In genomic region chr1:53140451-53140850, GRCh38 we compare ENCODE assay signal across 21 cellular contexts. TPM values are rescaled to one million over a fixed set of nuclear protein-coding genes. Genes with fewer than 3 reads are reported as not detected.
A peak's percentile ranks its signal among the peaks of the same experiment; 100 is the strongest.
DNase-seq lines count a peak whose midpoint lies in the region; ATAC-seq, FAIRE-seq and TF ChIP-seq lines count a peak whose summit lies in the region.
"Had no signal": no experiment of that assay in that cellular context is flagged by ENCODE, and none has a peak within 500 bp of the region (broad histone marks: within the 10 kb centered on the region; RNA-seq: fewer than 3 reads in every experiment).

No MANE protein-coding gene starts in this region.

- in situ Hi-C loops in K562 (cut with MboI), result no loop called here

- TF ChIP-seq RAD21 in K562 (CRISPR knock-in tag; conservative IDR thresholded peaks at IDR 0.05 in 1 of 2, IDR thresholded peaks at IDR 0.05 in 1 of 2), result no peak

- H3K27ac ChIP-seq in K562 (ENCODE audit: extremely low read depth, low read depth, low read length) (no peak overlapping the region), layer of hippocampus (ENCODE audit: low read depth, low read length) (peak overlapping the region; percentile 64), stomach (peak overlapping the region in 4 of 5 donors; percentile 3 to 76 (median 54)), pancreas (no peak overlapping the region)
- H3K27ac ChIP-seq: neural progenitor cell had no signal

- ATAC-seq in K562, result no peak
- ATAC-seq in pancreas, result no peak
- ATAC-seq: mucosa of descending colon; stimulated activated memory B cell treated with anti-CD40 and anti-IgM and Interleukin-4, amounts not matched to agents 10 μg/mL and 1 μg/mL and 100 μg/mL, for 72 hours had no signal

- H3K4me3 ChIP-seq in K562 (no peak overlapping the region), stomach (no peak overlapping the region), pancreas (no peak overlapping the region)
- H3K4me3 ChIP-seq: mucosa of descending colon, neural progenitor cell, tibial artery had no signal

- POLR2A ChIA-PET in K562 (lab: Yijun Ruan, JAX), result no interaction called here

- H3K27me3 ChIP-seq in K562 (ENCODE audit: control insufficient read depth in 2 of 2, insufficient read depth in 2 of 2, low read length in 2 of 2) (no peaks in the 10 kb centered on the region), layer of hippocampus (ENCODE audit: control insufficient read depth, insufficient read depth, low read length) (no peaks in the 10 kb centered on the region), stomach (no peaks in the 10 kb centered on the region), pancreas (no peaks in the 10 kb centered on the region)
- H3K27me3 ChIP-seq: neural progenitor cell, tibial artery had no signal

- no peaks in the 10 kb centered on the region for H4K20me1 ChIP-seq in K562 (replicated peaks; ENCODE audit: control insufficient read depth, insufficient read depth, low read length)

- TF ChIP-seq CTCF in K562 (IDR thresholded peaks at IDR 0.05 in 2 of 3, conservative IDR thresholded peaks at IDR 0.05 in 1 of 3; ENCODE audit: insufficient read depth in 2 of 3, low read depth in 1 of 3, low read length in 3 of 3), result no peak
- TF ChIP-seq CTCF in stomach (IDR thresholded peaks at IDR 0.05), result no peak
- no peak for TF ChIP-seq CTCF in pancreas (IDR thresholded peaks at IDR 0.05)

- intact Hi-C loops in K562 (cut with micrococcal nuclease) (no loop called here), stomach (cut with DNase I; ENCODE audit: low total_unique reads) (no loop called here), pancreas (cut with DNase I) (no loop called here)

- no peak overlapping the region for H3K9ac ChIP-seq in K562 (ENCODE audit: insufficient read depth in 1 of 2, low read depth in 2 of 2, low read length in 2 of 2)
- H3K9ac ChIP-seq: neural progenitor cell had no signal

- no peaks in the 10 kb centered on the region for H3K9me1 ChIP-seq in K562 (ENCODE audit: control insufficient read depth, insufficient read depth, low read length)

- CTCF ChIA-PET in K562 (lab: Yijun Ruan, JAX; ENCODE audit: low intra/inter-chr PET ratio), result interaction anchor here (0.9 kb wide), 1 partner anchor 11 kb away, joined by 3 read pairs; no protein-coding TSS in a partner anchor

- peaks cover 6% of the 10 kb centered on the region for H3K9me3 ChIP-seq in K562 (replicated peaks; ENCODE audit: control insufficient read depth, insufficient read depth, low read depth, low read length)
- peaks cover 0 to 10% (median 6%) of the 10 kb centered on the region in 4 donors for H3K9me3 ChIP-seq in stomach
- H3K9me3 ChIP-seq in pancreas, result no peaks in the 10 kb centered on the region
- H3K9me3 ChIP-seq: tibial artery had no signal

- BruUV-seq in K562 (replicated peaks; lab: Mats Ljungman, UMichigan), result no TSS peak

- peaks cover 5% of the 10 kb centered on the region in 2 experiments; a peak in 4 of 5 replicates for H3K4me1 ChIP-seq in K562 (replicated peaks in 1 of 2; ENCODE audit: control insufficient read depth in 2 of 2, insufficient read depth in 2 of 2, low read length in 2 of 2)
- peaks cover 9 to 45% (median 20%) of the 10 kb centered on the region in 4 donors for H3K4me1 ChIP-seq in stomach
- H3K4me1 ChIP-seq in pancreas, result peaks cover 7 to 9% (median 7%) of the 10 kb centered on the region in 3 donors

- TF ChIP-seq POLR2A in K562 (conservative IDR thresholded peaks at IDR 0.05) (no peak), stomach (IDR thresholded peaks at IDR 0.05) (no peak)

- H3K36me3 ChIP-seq in K562 (ENCODE audit: control insufficient read depth, insufficient read depth, low read length) (no peaks in the 10 kb centered on the region), stomach (no peaks in the 10 kb centered on the region), pancreas (no peaks in the 10 kb centered on the region)
- H3K36me3 ChIP-seq: tibial artery had no signal

- WGBS in K562 (ENCODE audit: insufficient coverage, low coverage, missing lambda C conversion rate), result 3% methylated on average over 3 of the region's 3 CpGs
- 67 to 80% (median 75%) methylated on average over 3 of the region's 3 CpGs for WGBS in stomach, 5 donors
- 62 to 70% methylated on average over 3 of the region's 3 CpGs for WGBS in pancreas, 2 donors

- no peaks in the 10 kb centered on the region for H3K79me2 ChIP-seq in K562 (ENCODE audit: control insufficient read depth, insufficient read depth, low read length)

- no peak overlapping the region for H2AFZ ChIP-seq in K562 (ENCODE audit: low read depth, low read length)
- H2AFZ ChIP-seq: neural progenitor cell had no signal

- TF ChIP-seq EP300 in K562 (IDR thresholded peaks at IDR 0.05; ENCODE audit: low read length) (peak; percentile 41; the same call in 1 of the 2 replicates), stomach (IDR thresholded peaks at IDR 0.05) (no peak)

- DNase-seq in NCI-H2171 (lab: John Stamatoyannopoulos, UW) (peak; percentile 30), K562 (ENCODE audit: extremely low read depth in 1 of 4, low spot score in 3 of 4) (no peak), stomach (no peak), activated gamma-delta T cell (lab: John Stamatoyannopoulos, UW) (no peak), pancreas (no peak), NCI-H748 (lab: John Stamatoyannopoulos, UW; ENCODE audit: unreplicated experiment) (no peak)
- DNase-seq: activated CD4-positive, alpha-beta T cell treated with anti-CD3 and anti-CD28 coated beads, Interleukin-2, amount 50 U/mL, for 48 hours; activated naive CD4-positive, alpha-beta T cell; amygdala; Caco-2; EL; kidney glomerular epithelial cell; mucosa of descending colon; NCI-H1048; OCI-M1; T-helper 2 cell; tibial artery had no signal

- H3K4me2 ChIP-seq in K562 (ENCODE audit: insufficient read depth, low read length), result no peak overlapping the region
- H3K4me2 ChIP-seq: neural progenitor cell had no signal

- FAIRE-seq in K562 (lab: Jason Lieb, UNC) (no peak), pancreas (lab: Jason Lieb, UNC) (no peak)

TF ChIP-seq in K562, 482 proteins besides CTCF, POLR2A, EP300 and RAD21 (continues in another document):
- TF ChIP-seq RBM25 (IDR thresholded peaks at IDR 0.05; ENCODE audit: low read depth, low read length, severe bottlenecking) (peak; percentile 91), CEBPG (CRISPR knock-in tag; IDR thresholded peaks at IDR 0.05) (peak; percentile 21; the same call in 1 of the 2 replicates), CEBPG (tag; conservative IDR thresholded peaks at IDR 0.05 in 1 of 2, IDR thresholded peaks at IDR 0.05 in 1 of 2) (peak in 1 of 2 experiments; percentile 79; a peak in 2 of 4 replicates), JUN (IDR thresholded peaks at IDR 0.05; ENCODE audit: borderline replicate concordance, low read depth, low read length) (no peak), JUN (CRISPR knock-in tag; IDR thresholded peaks at IDR 0.05; ENCODE audit: borderline replicate concordance) (no peak), NCOA6 (IDR thresholded peaks at IDR 0.05) (no peak), RBM14 (IDR thresholded peaks at IDR 0.05; ENCODE audit: borderline replicate concordance, insufficient read depth, low read depth, low read length) (no peak), ELF1 (tag; IDR thresholded peaks at IDR 0.05) (no peak), HDAC2 (IDR thresholded peaks at IDR 0.05) (peak; percentile 25; the same call in 1 of the 2 replicates)

RNA-seq across cellular contexts. Expression of gene SLC1A7, which starts 2.0 kb away (rescaled TPM):
- total RNA-seq in K562 (2011; cell fraction: chromatin; rRNA removed; ENCODE audit: low replicate concordance), result not detected in 2 replicates
- not detected in 2 replicates for total RNA-seq in K562 (2011; cell fraction: nucleolus; rRNA removed)
- total RNA-seq in K562 (2011; cell fraction: nucleoplasm; rRNA removed), result not detected in 2 replicates
- total RNA-seq in K562 (2014; rRNA removed), result 0.16 TPM in 1 of 2 replicates, not detected in the other
- total RNA-seq in K562 (2014; rRNA removed; fragmentation: Illumina TruSeq; extraction: Trizol), result not detected in 2 replicates
- not detected in 2 replicates for total RNA-seq in K562 (2015; rRNA removed; fragmentation: Illumina TruSeq; extraction: Trizol)
- not detected in 2 replicates for total RNA-seq in K562 (2021)
- 0.07 and 0.08 TPM in 2 replicates for polyA plus RNA-seq in K562 (2011; rRNA removed)
- polyA plus RNA-seq in K562 (2011; cell fraction: cytosol; rRNA removed), result 0.01 and 0.22 TPM in 2 replicates
- polyA plus RNA-seq in K562 (2011; cell fraction: nucleus; rRNA removed), result 0.13 and 0.40 TPM in 2 replicates
- polyA plus RNA-seq in K562 (2012), result 0.09 and 0.14 TPM in 2 replicates
- polyA plus RNA-seq in K562 (2014; fragmentation: Illumina TruSeq; extraction: Trizol), result 0.06 TPM in 1 of 2 replicates, not detected in the other
- not detected for polyA plus RNA-seq in K562 (2014; fragmentation: Nextera tagmentation; extraction: Ambion mirVana)
- not detected in 2 replicates for polyA plus RNA-seq in K562 (2014; rRNA removed)
- not detected in 2 replicates for polyA minus RNA-seq in K562 (2011; rRNA and poly(A)+ RNA removed)
- not detected in 2 replicates for polyA minus RNA-seq in K562 (2011; cell fraction: cytosol; rRNA and poly(A)+ RNA removed)
- 0.11 and 0.13 TPM in 2 replicates for polyA minus RNA-seq in K562 (2011; cell fraction: nucleus; rRNA and poly(A)+ RNA removed)
- total RNA-seq in stomach, result under 1 TPM in 2 of 5 donors, not detected in 3; 0.29 to 0.45 TPM
- polyA plus RNA-seq in stomach, result under 1 TPM in 1 of 3 donors, not detected in 2; 0.08 TPM
- not detected for total RNA-seq in pancreas
- under 1 TPM; 0.15 to 0.35 TPM for polyA plus RNA-seq in pancreas
- total RNA-seq: Caco-2, cerebellum had no signal

RNA-seq across cellular contexts. Expression of gene CPT2, which starts 56.2 kb away (rescaled TPM):
- total RNA-seq in K562 (2011; cell fraction: chromatin; rRNA removed; ENCODE audit: low replicate concordance), result 24.8 and 27.4 TPM in 2 replicates
- 13.9 and 18.3 TPM in 2 replicates for total RNA-seq in K562 (2011; cell fraction: nucleolus; rRNA removed)
- 18.3 and 20.3 TPM in 2 replicates for total RNA-seq in K562 (2011; cell fraction: nucleoplasm; rRNA removed)
- total RNA-seq in K562 (2014; rRNA removed), result 19.7 and 22.9 TPM in 2 replicates
- 16.8 and 17.8 TPM in 2 replicates for total RNA-seq in K562 (2014; rRNA removed; fragmentation: Illumina TruSeq; extraction: Trizol)
- total RNA-seq in K562 (2015; rRNA removed; fragmentation: Illumina TruSeq; extraction: Trizol), result 17.2 and 17.9 TPM in 2 replicates
- 16.9 and 22.2 TPM in 2 replicates for total RNA-seq in K562 (2021)
- polyA plus RNA-seq in K562 (2011; rRNA removed), result 16.7 and 27.1 TPM in 2 replicates
- 21.4 and 24.5 TPM in 2 replicates for polyA plus RNA-seq in K562 (2011; cell fraction: cytosol; rRNA removed)
- polyA plus RNA-seq in K562 (2011; cell fraction: nucleus; rRNA removed), result 8.2 and 9.6 TPM in 2 replicates
- polyA plus RNA-seq in K562 (2012), result 16.1 and 29.9 TPM in 2 replicates
- polyA plus RNA-seq in K562 (2014; fragmentation: Illumina TruSeq; extraction: Trizol), result 23.8 and 25.1 TPM in 2 replicates
- 1 to 10 TPM; 7.6 to 7.9 TPM for polyA plus RNA-seq in K562 (2014; fragmentation: Nextera tagmentation; extraction: Ambion mirVana)
- polyA plus RNA-seq in K562 (2014; rRNA removed), result 15.2 and 16.7 TPM in 2 replicates
- 19.4 and 20.8 TPM in 2 replicates for polyA minus RNA-seq in K562 (2011; rRNA and poly(A)+ RNA removed)
- polyA minus RNA-seq in K562 (2011; cell fraction: cytosol; rRNA and poly(A)+ RNA removed), result 12.1 and 12.5 TPM in 2 replicates
- polyA minus RNA-seq in K562 (2011; cell fraction: nucleus; rRNA and poly(A)+ RNA removed), result 6.9 and 10.6 TPM in 2 replicates
- 100 to 1,000 TPM in 1 of 5 donors, 10 to 100 TPM in 3, 1 to 10 TPM in 1; 2.3 to 221 (median 24.2) TPM for total RNA-seq in stomach
- 10 to 100 TPM; 12.3 to 30.5 (median 14.6) TPM for polyA plus RNA-seq in stomach
- 10 to 100 TPM in 5 of 6 donors, 1 to 10 TPM in 1; 9.2 to 13.4 (median 10.9) TPM for total RNA-seq in pancreas
- polyA plus RNA-seq in pancreas, result 10 to 100 TPM in 1 of 2 donors, 1 to 10 TPM in 1; 6.3 to 12.4 TPM

Comparison
In these comparisons a context has a peak if more than half of its experiments do, and no peak if none do; other contexts are left out.
1. H3K27ac ChIP-seq: peak in layer of hippocampus (single experiment) and stomach (4 of 5); none in K562 (single experiment) and pancreas (0 of 4).